In genomic region chr12:115064296-115064695, GRCh38 we compare ENCODE assay signal across 8 cellular contexts.
"Had no signal": no experiment of that assay in that cellular context is flagged by ENCODE, and none has a peak within 500 bp of the region (broad histone marks: within the 10 kb centered on the region; RNA-seq: fewer than 3 reads in every experiment).

No MANE protein-coding gene starts in this region.

- H3K4me3 ChIP-seq: GM12878 had no signal

- ATAC-seq: GM12878 had no signal

- FAIRE-seq: G401.6, GM12878, GM12891, GM12892, GM18507, GM19239 had no signal

- DNase-seq: GDM1, GF-D8 had no signal
